ENCODE assay signal across 31 cellular contexts in the genomic region with DNA sequence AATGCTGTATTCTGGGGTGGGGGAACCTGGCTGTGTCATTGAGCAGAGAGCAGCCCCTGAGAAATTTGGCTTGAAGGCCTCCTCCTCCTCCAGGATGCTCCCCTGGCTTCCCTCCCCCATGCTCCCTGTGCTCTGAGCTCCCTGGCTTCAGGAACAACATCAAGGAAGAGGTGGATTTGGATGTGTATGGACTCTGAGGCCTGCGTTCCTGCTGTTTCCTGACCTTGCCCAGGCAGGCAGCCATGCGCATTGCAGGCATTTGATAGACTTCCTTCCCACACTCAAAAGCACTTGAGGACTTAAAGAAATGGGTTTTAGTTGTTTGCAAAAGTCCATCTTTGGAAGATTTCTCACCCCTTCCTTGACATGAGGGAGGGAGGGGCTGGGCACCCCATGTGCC.
"Had no signal": no experiment of that assay in that cellular context is flagged by ENCODE, and none has a peak within 500 bp of the region (broad histone marks: within the 10 kb centered on the region; RNA-seq: fewer than 3 reads in every experiment).

No MANE protein-coding gene starts in this region.

- H3K27ac ChIP-seq: brain microvascular endothelial cell, coronary artery, epithelial cell of prostate, esophagus squamous epithelium, gastroesophageal sphincter, heart right ventricle, VCaP had no signal

- H3K27me3 Mint-ChIP-seq: activated B cell treated with CpG ODN at 0.5 μM for 24 hours; activated CD8-positive, alpha-beta T cell treated with anti-CD3 and anti-CD28 coated beads for 36 hours; activated naive CD8-positive, alpha-beta T cell; activated T-helper 17 cell treated with anti-CD3 and anti-CD28 coated beads, Interleukin-2, amount 50 U/mL, for 72 hours; dendritic cell treated with granulocyte-macrophage colony-stimulating factor and Interleukin-4, amounts not matched to agents 40 ng/mL and 50 ng/mL, for 4 days had no signal

- H3K4me3 Mint-ChIP-seq: activated B cell treated with CpG ODN at 0.5 μM for 24 hours; activated CD8-positive, alpha-beta T cell treated with anti-CD3 and anti-CD28 coated beads for 36 hours; activated naive CD8-positive, alpha-beta T cell; activated T-cell treated with anti-CD3 and anti-CD28 coated beads, Interleukin-2, amount 50 U/mL, for 4 hours; activated T-helper 17 cell treated with anti-CD3 and anti-CD28 coated beads, Interleukin-2, amount 50 U/mL, for 72 hours; central memory CD8-positive, alpha-beta T cell; dendritic cell treated with granulocyte-macrophage colony-stimulating factor and Interleukin-4, amounts not matched to agents 40 ng/mL and 50 ng/mL, for 4 days; T-helper 17 cell; T-helper 2 cell treated with Interferon-gamma antibody and Interleukin-4, amounts not matched to agents 5 μg/mL and 100 μg/mL, for 36 hours had no signal

- H3K36me3 ChIP-seq: brain microvascular endothelial cell, esophagus squamous epithelium, gastroesophageal sphincter, heart right ventricle had no signal

- H3K4me1 ChIP-seq: esophagus squamous epithelium, gastroesophageal sphincter, heart right ventricle had no signal

- H3K4me3 ChIP-seq: coronary artery, dorsolateral prefrontal cortex, esophagus squamous epithelium, gastroesophageal sphincter, heart right ventricle had no signal

- H3K36me3 Mint-ChIP-seq: activated naive CD8-positive, alpha-beta T cell had no signal

- H3K9me3 Mint-ChIP-seq: activated B cell treated with CpG ODN at 0.5 μM for 24 hours; activated CD8-positive, alpha-beta T cell treated with anti-CD3 and anti-CD28 coated beads for 36 hours; activated T-cell treated with anti-CD3 and anti-CD28 coated beads, Interleukin-2, amount 50 U/mL, for 4 hours; activated T-helper 17 cell treated with anti-CD3 and anti-CD28 coated beads, Interleukin-2, amount 50 U/mL, for 72 hours; central memory CD8-positive, alpha-beta T cell; dendritic cell treated with granulocyte-macrophage colony-stimulating factor and Interleukin-4, amounts not matched to agents 40 ng/mL and 50 ng/mL, for 4 days; T-helper 2 cell treated with Interferon-gamma antibody and Interleukin-4, amounts not matched to agents 5 μg/mL and 100 μg/mL, for 36 hours had no signal

- H3K27me3 ChIP-seq: brain microvascular endothelial cell, dorsolateral prefrontal cortex had no signal

- DNase-seq: activated B cell treated with CpG ODN at 0.5 μM for 24 hours; activated CD4-positive, alpha-beta T cell treated with anti-CD3 and anti-CD28 coated beads for 48 hours; activated CD4-positive, alpha-beta T cell treated with anti-CD3 and anti-CD28 coated beads, Interleukin-2, amount 50 U/mL, for 1 hour; activated CD4-positive, alpha-beta T cell treated with anti-CD3 and anti-CD28 coated beads, Interleukin-2, amount 50 U/mL, for 48 hours; activated CD8-positive, alpha-beta memory T cell treated with anti-CD3 and anti-CD28 coated beads for 24 hours; activated CD8-positive, alpha-beta T cell treated with anti-CD3 and anti-CD28 coated beads for 36 hours; activated effector memory CD4-positive, alpha-beta T cell treated with Interleukin-2 at 50 U/mL for 16 hours; activated gamma-delta T cell treated with Interleukin-2 at 50 U/mL for 16 hours; activated naive CD4-positive, alpha-beta T cell treated with anti-CD3 and anti-CD28 coated beads, Interleukin-2, amount 50 U/mL, for 16 hours; activated naive CD4-positive, alpha-beta T cell treated with Interleukin-2 at 50 U/mL for 16 hours; activated T-cell treated with anti-CD3 and anti-CD28 coated beads, Interleukin-2, amount 50 U/mL, for 4 hours; amniotic stem cell; brain microvascular endothelial cell; effector memory CD4-positive, alpha-beta T cell; esophagus squamous epithelium; foreskin melanocyte; heart right ventricle; T-helper 1 cell; T-helper 17 cell; T1000 had no signal

- H3K9me3 ChIP-seq: esophagus squamous epithelium, gastroesophageal sphincter, heart right ventricle had no signal

- ATAC-seq: activated CD4-positive, CD25-positive, alpha-beta regulatory T cell treated with anti-CD3 and anti-CD28 coated beads, Interleukin-2, amount 50 U/mL, for 24 hours; activated CD8-positive, alpha-beta T cell treated with anti-CD3 and anti-CD28 coated beads for 36 hours; activated T-cell treated with anti-CD3 and anti-CD28 coated beads, Interleukin-2, amount 50 U/mL, for 4 hours; activated T-helper 17 cell treated with anti-CD3 and anti-CD28 coated beads, Interleukin-2, amount 50 U/mL, for 72 hours; gastroesophageal sphincter; heart right ventricle; T-helper 17 cell had no signal

- H3K27ac Mint-ChIP-seq: activated B cell treated with CpG ODN at 0.5 μM for 24 hours; activated CD8-positive, alpha-beta T cell treated with anti-CD3 and anti-CD28 coated beads for 36 hours; activated naive CD8-positive, alpha-beta T cell; activated T-helper 17 cell treated with anti-CD3 and anti-CD28 coated beads, Interleukin-2, amount 50 U/mL, for 72 hours; dendritic cell treated with granulocyte-macrophage colony-stimulating factor and Interleukin-4, amounts not matched to agents 40 ng/mL and 50 ng/mL, for 4 days; T-helper 17 cell; T-helper 2 cell treated with Interferon-gamma antibody and Interleukin-4, amounts not matched to agents 5 μg/mL and 100 μg/mL, for 36 hours had no signal

- H3K4me1 Mint-ChIP-seq: activated B cell treated with CpG ODN at 0.5 μM for 24 hours; activated T-helper 17 cell treated with anti-CD3 and anti-CD28 coated beads, Interleukin-2, amount 50 U/mL, for 72 hours; central memory CD8-positive, alpha-beta T cell; T-helper 17 cell had no signal
